In genomic region chr17:27834571-27834970, GRCh38 we compare ENCODE assay signal across 25 cellular contexts. TPM values are rescaled to one million over a fixed set of nuclear protein-coding genes. Genes with fewer than 3 reads are reported as not detected.
"Had no signal": no experiment of that assay in that cellular context is flagged by ENCODE, and none has a peak within 500 bp of the region (broad histone marks: within the 10 kb centered on the region; RNA-seq: fewer than 3 reads in every experiment).

No MANE protein-coding gene starts in this region.

- H3K36me3 ChIP-seq: gastroesophageal sphincter, heart left ventricle, left lung, ovary, sigmoid colon, thoracic aorta, tibial nerve, upper lobe of right lung, uterus had no signal

- H3K27ac ChIP-seq: gastroesophageal sphincter, heart left ventricle, hepatocyte, left lung, ovary, psoas muscle, sigmoid colon, thoracic aorta, tibial nerve, upper lobe of right lung, uterus had no signal

- H3K79me2 ChIP-seq: hepatocyte had no signal

- DNase-seq: cerebellar nuclear complex; effector CD8-positive, alpha-beta T cell; foreskin fibroblast; heart left ventricle; left cardiac atrium; left lung; mesendoderm; midbrain; naive thymus-derived CD8-positive, alpha-beta T cell; nephron progenitor cell; nucleus accumbens; ovary; posterior cingulate gyrus; psoas muscle; right cardiac atrium; sigmoid colon; stimulated activated naive B cell treated with anti-CD40 and anti-IgM and Interleukin-4, amounts not matched to agents 10 μg/mL and 1 μg/mL and 100 μg/mL, for 72 hours; upper lobe of right lung; uterus had no signal

- H3K27me3 ChIP-seq: gastroesophageal sphincter, heart left ventricle, hepatocyte, left lung, ovary, sigmoid colon, tibial nerve, upper lobe of right lung, uterus had no signal

- H3K4me1 ChIP-seq: gastroesophageal sphincter, heart left ventricle, left lung, psoas muscle, sigmoid colon, tibial nerve, upper lobe of right lung, uterus had no signal

- H2AFZ ChIP-seq: hepatocyte had no signal

- H3K9me3 ChIP-seq: gastroesophageal sphincter, heart left ventricle, left lung, ovary, psoas muscle, thoracic aorta, tibial nerve, upper lobe of right lung, uterus had no signal

- H3K4me3 ChIP-seq: gastroesophageal sphincter, heart left ventricle, hepatocyte, left lung, ovary, psoas muscle, sigmoid colon, thoracic aorta, tibial nerve, upper lobe of right lung, uterus had no signal

- H3K4me2 ChIP-seq: hepatocyte had no signal

- ATAC-seq: gastroesophageal sphincter; heart left ventricle; left cardiac atrium; left lung; naive thymus-derived CD8-positive, alpha-beta T cell; psoas muscle; right cardiac atrium; stimulated activated naive B cell treated with anti-CD40 and anti-IgM and Interleukin-4, amounts not matched to agents 10 μg/mL and 1 μg/mL and 100 μg/mL, for 72 hours; upper lobe of right lung had no signal

RNA-seq across cellular contexts. Expression of gene NOS2, which starts 34.2 kb away (rescaled TPM):
- total RNA-seq: endothelial cell of umbilical vein, renal cortical epithelial cell, thoracic aorta had no signal
